27 cellular contexts compared by ENCODE assay signal in genomic region chr10:51489009-51489408, GRCh38.
"Had no signal": no experiment of that assay in that cellular context is flagged by ENCODE, and none has a peak within 500 bp of the region (broad histone marks: within the 10 kb centered on the region; RNA-seq: fewer than 3 reads in every experiment).

No MANE protein-coding gene starts in this region.

- H3K27ac Mint-ChIP-seq: naive B cell; naive thymus-derived CD8-positive, alpha-beta T cell; natural killer cell treated with Interleukin-12 subunit alpha and Interleukin-12 subunit beta and Interleukin-15 and Interleukin-18, amount 100 ng/mL, for 72 hours; neural progenitor cell; progenitor cell of endocrine pancreas; stimulated activated effector memory CD8-positive, alpha-beta T cell treated with anti-CD3 and anti-CD28 coated beads, Interleukin-12 subunit alpha, Interleukin-12 subunit beta, amount 100 ng/mL, for 72 hours; stimulated activated naive B cell treated with anti-CD40 and anti-IgM and Interleukin-4, amounts not matched to agents 10 μg/mL and 1 μg/mL and 100 μg/mL, for 72 hours; stimulated activated naive CD8-positive, alpha-beta T cell treated with anti-CD3 and anti-CD28 coated beads, Interleukin-15, Interleukin-2, amounts not matched to agents 100 ng/mL and 50 ng/mL, for 24 hours; type B pancreatic cell had no signal

- DNase-seq: naive B cell; naive thymus-derived CD8-positive, alpha-beta T cell; occipital lobe; pancreas; psoas muscle; right cardiac atrium; right lobe of liver; sigmoid colon; small intestine; stimulated activated CD4-positive, alpha-beta T cell treated with anti-CD3 and anti-CD28 coated beads, Interleukin-15, amount 100 ng/mL, for 24 hours; stimulated activated CD4-positive, alpha-beta T cell treated with anti-CD3 and anti-CD28 coated beads, Interleukin-2, amount 100 ng/mL, for 24 hours; stimulated activated CD4-positive, alpha-beta T cell treated with anti-CD3 and anti-CD28 coated beads, Interleukin-2, amount 100 ng/mL, for 48 hours; stimulated activated CD4-positive, alpha-beta T cell treated with anti-CD3 and anti-CD28 coated beads, Interleukin-4, amount 100 ng/mL, for 24 hours; stimulated activated naive B cell treated with anti-CD40 and anti-IgM and Interleukin-4, amounts not matched to agents 10 μg/mL and 1 μg/mL and 100 μg/mL, for 72 hours; stimulated activated naive CD4-positive, alpha-beta T cell treated with Interleukin-2 at 50 U/mL for 16 hours; stomach; thyroid gland; transverse colon; upper lobe of right lung; uterus had no signal

- ATAC-seq: naive thymus-derived CD8-positive, alpha-beta T cell; natural killer cell treated with Interleukin-12 subunit alpha and Interleukin-12 subunit beta and Interleukin-15 and Interleukin-18, amount 100 ng/mL, for 72 hours; pancreas; psoas muscle; right cardiac atrium; right lobe of liver; stimulated activated effector memory CD8-positive, alpha-beta T cell treated with anti-CD3 and anti-CD28 coated beads, Interleukin-12 subunit alpha, Interleukin-12 subunit beta, amount 100 ng/mL, for 72 hours; stimulated activated naive B cell treated with anti-CD40 and anti-IgM and Interleukin-4, amounts not matched to agents 10 μg/mL and 1 μg/mL and 100 μg/mL, for 72 hours; upper lobe of right lung had no signal

- H3K9me3 Mint-ChIP-seq: naive thymus-derived CD8-positive, alpha-beta T cell; natural killer cell treated with Interleukin-12 subunit alpha and Interleukin-12 subunit beta and Interleukin-15 and Interleukin-18, amount 100 ng/mL, for 72 hours; neural progenitor cell; stimulated activated effector memory CD8-positive, alpha-beta T cell treated with anti-CD3 and anti-CD28 coated beads, Interleukin-12 subunit alpha, Interleukin-12 subunit beta, amount 100 ng/mL, for 72 hours; stimulated activated naive B cell treated with anti-CD40 and anti-IgM and Interleukin-4, amounts not matched to agents 10 μg/mL and 1 μg/mL and 100 μg/mL, for 72 hours; stimulated activated naive CD8-positive, alpha-beta T cell treated with anti-CD3 and anti-CD28 coated beads, Interleukin-15, Interleukin-2, amounts not matched to agents 100 ng/mL and 50 ng/mL, for 24 hours; type B pancreatic cell had no signal

- H3K36me3 Mint-ChIP-seq: naive B cell; naive thymus-derived CD8-positive, alpha-beta T cell; natural killer cell treated with Interleukin-12 subunit alpha and Interleukin-12 subunit beta and Interleukin-15 and Interleukin-18, amount 100 ng/mL, for 72 hours; neural progenitor cell; stimulated activated effector memory CD8-positive, alpha-beta T cell treated with anti-CD3 and anti-CD28 coated beads, Interleukin-12 subunit alpha, Interleukin-12 subunit beta, amount 100 ng/mL, for 72 hours; stimulated activated naive B cell treated with anti-CD40 and anti-IgM and Interleukin-4, amounts not matched to agents 10 μg/mL and 1 μg/mL and 100 μg/mL, for 72 hours; type B pancreatic cell had no signal

- H3K4me3 ChIP-seq: neural progenitor cell, pancreas, psoas muscle, right lobe of liver, sigmoid colon, stomach, thoracic aorta, thyroid gland, transverse colon, upper lobe of right lung, uterus had no signal

- H3K27me3 Mint-ChIP-seq: naive B cell; natural killer cell treated with Interleukin-12 subunit alpha and Interleukin-12 subunit beta and Interleukin-15 and Interleukin-18, amount 100 ng/mL, for 72 hours; stimulated activated naive B cell treated with anti-CD40 and anti-IgM and Interleukin-4, amounts not matched to agents 10 μg/mL and 1 μg/mL and 100 μg/mL, for 72 hours; stimulated activated naive CD8-positive, alpha-beta T cell treated with anti-CD3 and anti-CD28 coated beads, Interleukin-15, Interleukin-2, amounts not matched to agents 100 ng/mL and 50 ng/mL, for 24 hours had no signal

- FAIRE-seq: pancreas, small intestine had no signal

- H3K27ac ChIP-seq: neural progenitor cell, pancreas, psoas muscle, right lobe of liver, sigmoid colon, stomach, thoracic aorta, thyroid gland, transverse colon, upper lobe of right lung, uterus had no signal

- H3K4me1 Mint-ChIP-seq: naive B cell; naive thymus-derived CD8-positive, alpha-beta T cell; neural progenitor cell; stimulated activated effector memory CD8-positive, alpha-beta T cell treated with anti-CD3 and anti-CD28 coated beads, Interleukin-12 subunit alpha, Interleukin-12 subunit beta, amount 100 ng/mL, for 72 hours; stimulated activated naive B cell treated with anti-CD40 and anti-IgM and Interleukin-4, amounts not matched to agents 10 μg/mL and 1 μg/mL and 100 μg/mL, for 72 hours had no signal

- H3K4me3 Mint-ChIP-seq: naive B cell; naive thymus-derived CD8-positive, alpha-beta T cell; natural killer cell treated with Interleukin-12 subunit alpha and Interleukin-12 subunit beta and Interleukin-15 and Interleukin-18, amount 100 ng/mL, for 72 hours; neural progenitor cell; stimulated activated effector memory CD8-positive, alpha-beta T cell treated with anti-CD3 and anti-CD28 coated beads, Interleukin-12 subunit alpha, Interleukin-12 subunit beta, amount 100 ng/mL, for 72 hours; stimulated activated naive B cell treated with anti-CD40 and anti-IgM and Interleukin-4, amounts not matched to agents 10 μg/mL and 1 μg/mL and 100 μg/mL, for 72 hours; stimulated activated naive CD8-positive, alpha-beta T cell treated with anti-CD3 and anti-CD28 coated beads, Interleukin-15, Interleukin-2, amounts not matched to agents 100 ng/mL and 50 ng/mL, for 24 hours; type B pancreatic cell had no signal
